ENCODE assay signal across 17 cellular contexts in genomic region chr13:77377016-77377415, GRCh38.
"Had no signal": no experiment of that assay in that cellular context is flagged by ENCODE, and none has a peak within 500 bp of the region (broad histone marks: within the 10 kb centered on the region; RNA-seq: fewer than 3 reads in every experiment).

No MANE protein-coding gene starts in this region.

- H3K27ac ChIP-seq: coronary artery, lower lobe of right lung, tibial artery had no signal

- ATAC-seq: activated CD8-positive, alpha-beta T cell treated with anti-CD3 and anti-CD28 coated beads, Interleukin-2, amount 10 ng/mL, durations not matched to agents 7 days and 5 days; left cardiac atrium; lower lobe of right lung; stimulated activated naive B cell treated with anti-CD40 and anti-IgM and Interleukin-4, amounts not matched to agents 10 μg/mL and 1 μg/mL and 100 μg/mL, for 72 hours had no signal

- H3K27me3 ChIP-seq: tibial artery had no signal

- DNase-seq: activated B cell treated with CpG ODN at 0.5 μM for 24 hours; activated CD4-positive, alpha-beta T cell treated with anti-CD3 and anti-CD28 coated beads, Interleukin-2, amount 10 ng/mL, durations not matched to agents 24 days and 14 days; activated CD8-positive, alpha-beta memory T cell treated with anti-CD3 and anti-CD28 coated beads, Interleukin-2, amount 50 U/mL, for 4 hours; activated CD8-positive, alpha-beta T cell treated with anti-CD3 and anti-CD28 coated beads, Interleukin-2, amount 10 ng/mL, durations not matched to agents 7 days and 5 days; activated effector memory CD4-positive, alpha-beta T cell treated with anti-CD3 and anti-CD28 coated beads, Interleukin-2, amount 50 U/mL, for 16 hours; activated T-cell treated with anti-CD3 and anti-CD28 coated beads, Interleukin-2, amount 50 U/mL, for 48 hours; foreskin melanocyte; left cardiac atrium; lower lobe of right lung; nucleus accumbens; posterior cingulate gyrus; retina; stimulated activated CD4-positive, alpha-beta T cell treated with anti-CD3 and anti-CD28 coated beads, Interleukin-15, amount 100 ng/mL, for 24 hours; stimulated activated CD4-positive, alpha-beta T cell treated with anti-CD3 and anti-CD28 coated beads, Interleukin-4, amount 100 ng/mL, for 1 hour; stimulated activated naive B cell treated with anti-CD40 and anti-IgM and Interleukin-4, amounts not matched to agents 10 μg/mL and 1 μg/mL and 100 μg/mL, for 72 hours; tibial artery had no signal

- H3K36me3 ChIP-seq: lower lobe of right lung, tibial artery had no signal

- H3K4me1 ChIP-seq: lower lobe of right lung, tibial artery had no signal

- H3K9me3 ChIP-seq: lower lobe of right lung, tibial artery had no signal

- H3K4me3 ChIP-seq: coronary artery, lower lobe of right lung, tibial artery had no signal
